In the genomic region with DNA sequence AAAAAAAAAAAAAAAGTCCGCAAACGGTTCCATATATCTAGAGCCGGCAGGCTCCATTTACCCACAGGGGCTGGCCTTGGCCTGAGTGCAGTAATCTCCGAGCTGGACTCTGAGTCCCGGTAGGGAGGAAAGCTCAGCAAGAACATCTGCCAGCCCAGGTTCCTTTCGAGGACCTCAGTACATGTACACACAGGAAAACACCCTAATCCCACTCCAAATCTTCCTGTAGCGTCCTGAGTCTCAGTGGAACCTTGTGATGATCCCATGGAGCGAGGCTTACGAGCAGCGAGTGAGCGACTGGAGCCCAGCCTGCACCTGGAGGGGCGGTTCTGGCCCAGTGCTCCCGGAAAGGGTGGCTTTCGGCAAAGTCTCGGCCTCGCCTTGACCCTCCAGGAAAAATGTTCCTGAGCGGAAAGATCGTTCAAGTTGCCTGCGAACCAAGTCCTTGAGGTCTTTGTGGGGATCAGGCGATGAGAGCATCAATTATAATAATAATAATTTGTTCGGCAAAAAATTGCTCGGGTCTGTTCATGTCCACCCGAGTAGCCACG, we compare ENCODE assay signal across 10 cellular contexts. TPM values are rescaled to one million over a fixed set of nuclear protein-coding genes. Genes with fewer than 3 reads are reported as not detected.
A peak's percentile ranks its signal among the peaks of the same experiment; 100 is the strongest.
DNase-seq lines count a peak whose midpoint lies in the region; ATAC-seq and TF ChIP-seq lines count a peak whose summit lies in the region.
"Had no signal": no experiment of that assay in that cellular context is flagged by ENCODE, and none has a peak within 500 bp of the region (broad histone marks: within the 10 kb centered on the region; RNA-seq: fewer than 3 reads in every experiment).

No MANE protein-coding gene starts in this region.

- H3F3A ChIP-seq in GM23248 (ENCODE audit: insufficient read depth) = peaks cover 7% of the 10 kb centered on the region; the same call in 1 of the 2 replicates

- H3K9me2 ChIP-seq in GM23248 (ENCODE audit: insufficient read depth) = no peaks in the 10 kb centered on the region

- no peaks in the 10 kb centered on the region for H3K36me3 ChIP-seq in ACC112 (ENCODE audit: insufficient read depth, low read length)
- H3K36me3 ChIP-seq in GM23248 (ENCODE audit: low read depth) = no peaks in the 10 kb centered on the region
- H3K36me3 ChIP-seq in iPS DF 6.9 (ENCODE audit: control insufficient read depth, insufficient read depth, low read length) = no peaks in the 10 kb centered on the region

- H3K4me3 ChIP-seq in ACC112 (ENCODE audit: low read depth, low read length) (peak overlapping the region; percentile 81), GM23248 (peak overlapping the region; percentile 73), WI38 (ENCODE audit: low read depth, low read length) (peak overlapping the region; percentile 30), iPS DF 6.9 (ENCODE audit: low read length) (peak overlapping the region; percentile 73)

- H3K27me3 ChIP-seq in ACC112 (ENCODE audit: insufficient read depth, low read length) = peaks cover 60% of the 10 kb centered on the region
- H3K27me3 ChIP-seq in GM23248 (replicated peaks; ENCODE audit: insufficient read depth) = peaks cover 28% of the 10 kb centered on the region
- no peaks in the 10 kb centered on the region for H3K27me3 ChIP-seq in iPS DF 6.9 (ENCODE audit: control insufficient read depth, insufficient read depth, low read length)

- H3K4me1 ChIP-seq in ACC112 (ENCODE audit: control insufficient read depth, insufficient read depth, low read length, unreplicated experiment) (no peaks in the 10 kb centered on the region), GM23248 (ENCODE audit: insufficient read depth) (peaks cover 7% of the 10 kb centered on the region; the same call in 1 of the 2 replicates), iPS DF 6.9 (ENCODE audit: control insufficient read depth, insufficient read depth, low read length) (no peaks in the 10 kb centered on the region)

- H3K27ac ChIP-seq in ACC112 (ENCODE audit: low read depth, low read length) (no peak overlapping the region), GM23248 (no peak overlapping the region), iPS DF 6.9 (ENCODE audit: low read length) (no peak overlapping the region)

- 5% methylated on average over 24 of the region's 24 CpGs for WGBS in GM23248 (ENCODE audit: low coverage in 1 of 2, low lambda C conversion rate in 2 of 2, missing lambda C conversion rate in 2 of 2), 2 experiments
- WGBS in iPS DF 6.9 (ENCODE audit: insufficient coverage, insufficient read length) = no CpG with 5 or more reads among the region's 24 CpGs

- no peak overlapping the region for H3K9ac ChIP-seq in GM23248

- no peak for DNase-seq in GM23248
- no peak for DNase-seq in iPS DF 6.9 (ENCODE audit: low read depth, low spot score)
- no peak for DNase-seq in NCI-H446 treated with DMSO at 0.1 percent for 48 hours (lab: John Stamatoyannopoulos, UW)
- no peak for DNase-seq in NCI-H2081 treated with DMSO at 0.1 percent for 48 hours (lab: John Stamatoyannopoulos, UW)
- no peak for DNase-seq in GDM1 (lab: John Stamatoyannopoulos, UW)

- no peaks in the 10 kb centered on the region for H3K79me2 ChIP-seq in ACC112 (ENCODE audit: control insufficient read depth, insufficient read depth, low read length, unreplicated experiment)
- H3K79me2 ChIP-seq in GM23248 (ENCODE audit: insufficient read depth) = no peaks in the 10 kb centered on the region

- H4K20me1 ChIP-seq in GM23248 (ENCODE audit: insufficient read depth) = no peaks in the 10 kb centered on the region

- ATAC-seq in GM21717 (IDR thresholded peaks at IDR 0.05; ENCODE audit: unreplicated experiment) = no peak

- peak overlapping the region; percentile 92 for H3K4me2 ChIP-seq in GM23248 (ENCODE audit: unreplicated experiment)

- H2AFZ ChIP-seq in ACC112 (ENCODE audit: low read length, unreplicated experiment) (peak overlapping the region; percentile 82), GM23248 (peak overlapping the region; percentile 78)

- H3K9me3 ChIP-seq in GM23248 (ENCODE audit: low read depth) (no peaks in the 10 kb centered on the region), iPS DF 6.9 (ENCODE audit: control insufficient read depth, insufficient read depth, low read length) (no peaks in the 10 kb centered on the region)

- in situ Hi-C loops in GM23248 (cut with MboI) = no loop called here

- TF ChIP-seq CTCF in WI38 (IDR thresholded peaks at IDR 0.05; ENCODE audit: low read depth, low read length) = no peak

RNA-seq across cellular contexts. Expression of a gene that starts 32.1 kb away (rescaled TPM):
- 0.86 TPM in 1 of 2 replicates, not detected in the other for total RNA-seq in GM23248 (2014; rRNA removed; shearing (Covaris generic))
- polyA plus RNA-seq in GM23248 (2016; fragmentation: Nextera tagmentation; extraction: Ambion mirVana) = 0.20 TPM in 1 of 2 replicates, not detected in the other
- total RNA-seq: dermis microvascular lymphatic vessel endothelial cell had no signal

RNA-seq across cellular contexts. Expression of a gene that starts 32.5 kb away (rescaled TPM):
- not detected in 2 replicates for total RNA-seq in GM23248 (2014; rRNA removed; shearing (Covaris generic))
- not detected in 2 replicates for polyA plus RNA-seq in GM23248 (2016; fragmentation: Nextera tagmentation; extraction: Ambion mirVana)
- total RNA-seq: dermis microvascular lymphatic vessel endothelial cell, mononuclear cell had no signal

Comparison
In these comparisons a context has a peak if more than half of its experiments do, and no peak if none do; other contexts are left out.
1. H3K4me3 ChIP-seq: peak in every context shown above with its lines; median percentile 81 in ACC112; 73 in GM23248; 73 in iPS DF 6.9; 30 in WI38.